ENCODE assay signal across 1 cellular context in genomic region chr13:67752741-67753140, GRCh38.
TF ChIP-seq lines count a peak whose summit lies in the region.

No MANE protein-coding gene starts in this region.

TF ChIP-seq in GM23338, 12 proteins besides CTCF, POLR2A, EP300 and RAD21 (continued from another document):
- TF ChIP-seq, protein P1, sequence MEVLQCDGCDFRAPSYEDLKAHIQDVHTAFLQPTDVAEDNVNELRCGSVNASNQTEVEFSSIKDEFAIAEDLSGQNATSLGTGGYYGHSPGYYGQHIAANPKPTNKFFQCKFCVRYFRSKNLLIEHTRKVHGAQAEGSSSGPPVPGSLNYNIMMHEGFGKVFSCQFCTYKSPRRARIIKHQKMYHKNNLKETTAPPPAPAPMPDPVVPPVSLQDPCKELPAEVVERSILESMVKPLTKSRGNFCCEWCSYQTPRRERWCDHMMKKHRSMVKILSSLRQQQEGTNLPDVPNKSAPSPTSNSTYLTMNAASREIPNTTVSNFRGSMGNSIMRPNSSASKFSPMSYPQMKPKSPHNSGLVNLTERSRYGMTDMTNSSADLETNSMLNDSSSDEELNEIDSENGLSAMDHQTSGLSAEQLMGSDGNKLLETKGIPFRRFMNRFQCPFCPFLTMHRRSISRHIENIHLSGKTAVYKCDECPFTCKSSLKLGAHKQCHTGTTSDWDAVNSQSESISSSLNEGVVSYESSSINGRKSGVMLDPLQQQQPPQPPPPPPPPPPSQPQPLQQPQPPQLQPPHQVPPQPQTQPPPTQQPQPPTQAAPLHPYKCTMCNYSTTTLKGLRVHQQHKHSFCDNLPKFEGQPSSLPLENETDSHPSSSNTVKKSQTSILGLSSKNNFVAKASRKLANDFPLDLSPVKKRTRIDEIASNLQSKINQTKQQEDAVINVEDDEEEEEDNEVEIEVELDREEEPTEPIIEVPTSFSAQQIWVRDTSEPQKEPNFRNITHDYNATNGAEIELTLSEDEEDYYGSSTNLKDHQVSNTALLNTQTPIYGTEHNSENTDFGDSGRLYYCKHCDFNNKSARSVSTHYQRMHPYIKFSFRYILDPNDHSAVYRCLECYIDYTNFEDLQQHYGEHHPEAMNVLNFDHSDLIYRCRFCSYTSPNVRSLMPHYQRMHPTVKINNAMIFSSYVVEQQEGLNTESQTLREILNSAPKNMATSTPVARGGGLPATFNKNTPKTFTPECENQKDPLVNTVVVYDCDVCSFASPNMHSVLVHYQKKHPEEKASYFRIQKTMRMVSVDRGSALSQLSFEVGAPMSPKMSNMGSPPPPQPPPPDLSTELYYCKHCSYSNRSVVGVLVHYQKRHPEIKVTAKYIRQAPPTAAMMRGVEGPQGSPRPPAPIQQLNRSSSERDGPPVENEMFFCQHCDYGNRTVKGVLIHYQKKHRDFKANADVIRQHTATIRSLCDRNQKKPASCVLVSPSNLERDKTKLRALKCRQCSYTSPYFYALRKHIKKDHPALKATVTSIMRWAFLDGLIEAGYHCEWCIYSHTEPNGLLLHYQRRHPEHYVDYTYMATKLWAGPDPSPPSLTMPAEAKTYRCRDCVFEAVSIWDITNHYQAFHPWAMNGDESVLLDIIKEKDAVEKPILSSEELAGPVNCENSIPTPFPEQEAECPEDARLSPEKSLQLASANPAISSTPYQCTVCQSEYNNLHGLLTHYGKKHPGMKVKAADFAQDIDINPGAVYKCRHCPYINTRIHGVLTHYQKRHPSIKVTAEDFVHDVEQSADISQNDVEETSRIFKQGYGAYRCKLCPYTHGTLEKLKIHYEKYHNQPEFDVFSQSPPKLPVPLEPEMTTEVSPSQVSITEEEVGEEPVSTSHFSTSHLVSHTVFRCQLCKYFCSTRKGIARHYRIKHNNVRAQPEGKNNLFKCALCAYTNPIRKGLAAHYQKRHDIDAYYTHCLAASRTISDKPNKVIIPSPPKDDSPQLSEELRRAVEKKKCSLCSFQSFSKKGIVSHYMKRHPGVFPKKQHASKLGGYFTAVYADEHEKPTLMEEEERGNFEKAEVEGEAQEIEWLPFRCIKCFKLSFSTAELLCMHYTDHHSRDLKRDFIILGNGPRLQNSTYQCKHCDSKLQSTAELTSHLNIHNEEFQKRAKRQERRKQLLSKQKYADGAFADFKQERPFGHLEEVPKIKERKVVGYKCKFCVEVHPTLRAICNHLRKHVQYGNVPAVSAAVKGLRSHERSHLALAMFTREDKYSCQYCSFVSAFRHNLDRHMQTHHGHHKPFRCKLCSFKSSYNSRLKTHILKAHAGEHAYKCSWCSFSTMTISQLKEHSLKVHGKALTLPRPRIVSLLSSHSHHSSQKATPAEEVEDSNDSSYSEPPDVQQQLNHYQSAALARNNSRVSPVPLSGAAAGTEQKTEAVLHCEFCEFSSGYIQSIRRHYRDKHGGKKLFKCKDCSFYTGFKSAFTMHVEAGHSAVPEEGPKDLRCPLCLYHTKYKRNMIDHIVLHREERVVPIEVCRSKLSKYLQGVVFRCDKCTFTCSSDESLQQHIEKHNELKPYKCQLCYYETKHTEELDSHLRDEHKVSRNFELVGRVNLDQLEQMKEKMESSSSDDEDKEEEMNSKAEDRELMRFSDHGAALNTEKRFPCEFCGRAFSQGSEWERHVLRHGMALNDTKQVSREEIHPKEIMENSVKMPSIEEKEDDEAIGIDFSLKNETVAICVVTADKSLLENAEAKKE (CRISPR knock-in tag; IDR thresholded peaks at IDR 0.05) = no peak
- TF ChIP-seq, protein P2, sequence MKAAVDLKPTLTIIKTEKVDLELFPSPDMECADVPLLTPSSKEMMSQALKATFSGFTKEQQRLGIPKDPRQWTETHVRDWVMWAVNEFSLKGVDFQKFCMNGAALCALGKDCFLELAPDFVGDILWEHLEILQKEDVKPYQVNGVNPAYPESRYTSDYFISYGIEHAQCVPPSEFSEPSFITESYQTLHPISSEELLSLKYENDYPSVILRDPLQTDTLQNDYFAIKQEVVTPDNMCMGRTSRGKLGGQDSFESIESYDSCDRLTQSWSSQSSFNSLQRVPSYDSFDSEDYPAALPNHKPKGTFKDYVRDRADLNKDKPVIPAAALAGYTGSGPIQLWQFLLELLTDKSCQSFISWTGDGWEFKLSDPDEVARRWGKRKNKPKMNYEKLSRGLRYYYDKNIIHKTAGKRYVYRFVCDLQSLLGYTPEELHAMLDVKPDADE (IDR thresholded peaks at IDR 0.05) = no peak
TF ChIP-seq in GM23338: peak in this region for 0.
